ENCODE assay signal across 9 cellular contexts in the genomic region with DNA sequence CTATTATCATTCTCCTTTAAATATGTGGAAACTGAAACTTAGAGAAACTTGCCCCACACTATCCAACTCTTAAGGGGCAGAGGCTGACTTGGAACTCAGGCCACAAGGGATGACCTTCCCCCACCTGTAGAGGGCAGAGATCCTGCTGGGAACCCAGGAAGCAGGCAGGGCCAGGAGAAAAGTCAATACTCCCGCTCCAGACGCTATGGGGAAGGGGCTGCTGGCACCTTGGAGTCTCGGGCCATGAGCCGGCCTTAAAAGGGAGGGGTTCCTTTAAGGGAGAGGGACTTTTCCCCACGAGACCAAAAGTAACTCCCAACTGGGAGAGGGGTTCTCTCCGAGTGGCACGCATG. TPM values are rescaled to one million over a fixed set of nuclear protein-coding genes. Genes with fewer than 3 reads are reported as not detected.
DNase-seq lines count a peak whose midpoint lies in the region; ATAC-seq, FAIRE-seq and TF ChIP-seq lines count a peak whose summit lies in the region.
"Had no signal": no experiment of that assay in that cellular context is flagged by ENCODE, and none has a peak within 500 bp of the region (broad histone marks: within the 10 kb centered on the region; RNA-seq: fewer than 3 reads in every experiment).

No MANE protein-coding gene starts in this region.

- H3K18ac ChIP-seq in H1 (ENCODE audit: extremely low read depth, low read length), result peak overlapping the region; percentile 88; the same call in 1 of the 2 replicates

- H3K4me3 ChIP-seq in LNCaP clone FGC (ENCODE audit: low read depth, low read length) (no peak overlapping the region), H1 (ENCODE audit: extremely low read depth in 1 of 4, insufficient read depth in 2 of 4, low read depth in 3 of 4, low read length in 4 of 4) (peak overlapping the region; percentile 74 to 90 (median 77))
- H3K4me3 ChIP-seq in naive thymus-derived CD4-positive, alpha-beta T cell (ENCODE audit: low read length), result no peak overlapping the region

- peak overlapping the region in 8 of 10 donors; percentile 32 to 72 (median 53) for H3K4me3 Mint-ChIP-seq in naive thymus-derived CD4-positive, alpha-beta T cell
- H3K4me3 Mint-ChIP-seq in activated CD8-positive, alpha-beta T cell treated with anti-CD3 and anti-CD28 coated beads, Interleukin-2, amount 10 ng/mL, durations not matched to agents 7 days and 5 days, result no peak overlapping the region
- no peak overlapping the region for H3K4me3 Mint-ChIP-seq in activated CD8-positive, alpha-beta memory T cell treated with anti-CD3 and anti-CD28 coated beads, Interleukin-2, amount 10 ng/mL, durations not matched to agents 7 days and 5 days

- no peak overlapping the region for H2BK120ac ChIP-seq in H1 (replicated peaks; ENCODE audit: low read depth, low read length)

- WGBS in H1 (ENCODE audit: extremely low coverage in 1 of 2, insufficient coverage in 1 of 2, insufficient read length in 1 of 2, insufficient replicate concordance in 2 of 2, low coverage in 1 of 2, low lambda C conversion rate in 2 of 2, missing lambda C conversion rate in 1 of 2), 2 experiments, result 1% methylated on average over 5 of the region's 7 CpGs; no CpG with 5 or more reads in 1 of the 2 experiments

- POLR2A ChIA-PET in H1 (lab: Charles Lee; ENCODE audit: partially characterized antibody), result no interaction called here
- POLR2A ChIA-PET in naive thymus-derived CD4-positive, alpha-beta T cell (lab: Charles Lee), result no interaction called here
- POLR2A ChIA-PET in activated CD8-positive, alpha-beta T cell treated with anti-CD3 and anti-CD28 coated beads, Interleukin-2, amount 10 ng/mL, durations not matched to agents 7 days and 5 days (lab: Charles Lee), result no interaction called here

- no peak overlapping the region for H3K23ac ChIP-seq in H1 (ENCODE audit: insufficient read length)

- peak overlapping the region; percentile 81 to 93 for H3K4me2 ChIP-seq in H1 (ENCODE audit: insufficient read depth in 1 of 2, low read depth in 2 of 2, low read length in 2 of 2)

- 0 out of 2 replicates have a peak overlapping the region, but pooled peaks have one; percentile 25 for H2BK15ac ChIP-seq in H1 (ENCODE audit: low read length)

- peaks cover 9% of the 10 kb centered on the region for H3K23me2 ChIP-seq in H1 (ENCODE audit: low read depth, low read length)

- H3K4me1 ChIP-seq in H1 (replicated peaks in 1 of 4; ENCODE audit: control insufficient read depth in 3 of 4, insufficient read depth in 4 of 4, low read length in 3 of 4), result peaks cover 0 to 5% (median 2%) of the 10 kb centered on the region in 4 experiments; a peak in 2 of 7 replicates
- no peaks in the 10 kb centered on the region for H3K4me1 ChIP-seq in naive thymus-derived CD4-positive, alpha-beta T cell (ENCODE audit: control insufficient read depth in 2 of 2, insufficient read depth in 2 of 2, low read length in 2 of 2)

- TF ChIP-seq POLR2A in H1 (IDR thresholded peaks at IDR 0.05; ENCODE audit: control extremely low read depth in 1 of 2, low read depth in 2 of 2, low read length in 2 of 2), result no peak; a peak in 1 of 3 replicates

- CTCF ChIA-PET in H1 (lab: Charles Lee; ENCODE audit: partially characterized antibody), result interaction anchor here (0.6 to 1.5 kb wide), 3 partner anchors 21 to 116 kb away, joined by 3 read pairs; no protein-coding TSS in a partner anchor
- CTCF ChIA-PET in naive thymus-derived CD4-positive, alpha-beta T cell (lab: Charles Lee), result no interaction called here
- CTCF ChIA-PET in activated CD8-positive, alpha-beta T cell treated with anti-CD3 and anti-CD28 coated beads, Interleukin-2, amount 10 ng/mL, durations not matched to agents 7 days and 5 days (lab: Charles Lee), result no interaction called here
- CTCF ChIA-PET in activated CD8-positive, alpha-beta memory T cell treated with anti-CD3 and anti-CD28 coated beads, Interleukin-2, amount 10 ng/mL, durations not matched to agents 7 days and 5 days (lab: Charles Lee), result no interaction called here

- DNase-seq in LNCaP clone FGC (ENCODE audit: low read depth) (no peak), H1 (ENCODE audit: low read depth in 1 of 2, low spot score in 2 of 2) (peak in 1 of 2 experiments; percentile 27), 8988T (no peak), A172 (ENCODE audit: low spot score) (no peak)
- no peak for DNase-seq in naive thymus-derived CD4-positive, alpha-beta T cell
- no peak for DNase-seq in activated CD8-positive, alpha-beta T cell treated with anti-CD3 and anti-CD28 coated beads, Interleukin-2, amount 10 ng/mL, durations not matched to agents 7 days and 5 days
- no peak for DNase-seq in activated CD8-positive, alpha-beta memory T cell treated with anti-CD3 and anti-CD28 coated beads, Interleukin-2, amount 10 ng/mL, durations not matched to agents 7 days and 5 days

- no peaks in the 10 kb centered on the region for H3K79me1 ChIP-seq in H1 (ENCODE audit: low read depth, low read length)

- H3K9me3 Mint-ChIP-seq in naive thymus-derived CD4-positive, alpha-beta T cell, result peaks cover 0 to 6% (median 3%) of the 10 kb centered on the region in 11 donors
- H3K9me3 Mint-ChIP-seq in activated CD8-positive, alpha-beta T cell treated with anti-CD3 and anti-CD28 coated beads, Interleukin-2, amount 10 ng/mL, durations not matched to agents 7 days and 5 days (ENCODE audit: insufficient read depth), result no peaks in the 10 kb centered on the region
- H3K9me3 Mint-ChIP-seq in activated CD8-positive, alpha-beta memory T cell treated with anti-CD3 and anti-CD28 coated beads, Interleukin-2, amount 10 ng/mL, durations not matched to agents 7 days and 5 days (ENCODE audit: low read depth), result peaks cover 2% of the 10 kb centered on the region

- peak overlapping the region; percentile 89 for H2AFZ ChIP-seq in H1 (ENCODE audit: low read length)

- H4K20me1 ChIP-seq in H1 (replicated peaks in 1 of 2; ENCODE audit: control insufficient read depth in 1 of 2, insufficient read depth in 2 of 2, low read length in 2 of 2), result peaks cover 0 to 3% of the 10 kb centered on the region in 2 experiments

- peak in 1 of 2 experiments; percentile 34; a peak in 1 of 4 replicates for TF ChIP-seq RAD21 in H1 (IDR thresholded peaks at IDR 0.05 in 1 of 2, conservative IDR thresholded peaks at IDR 0.05 in 1 of 2; ENCODE audit: low read depth in 2 of 2, low read length in 2 of 2)

- TF ChIP-seq CTCF in GM12872 (IDR thresholded peaks at IDR 0.05; ENCODE audit: insufficient read depth, low read depth, low read length), result peak; percentile 31; the same call in 2 of the 3 replicates
- TF ChIP-seq CTCF in LNCaP clone FGC (IDR thresholded peaks at IDR 0.05; ENCODE audit: control insufficient read depth, extremely low read depth, insufficient read depth), result 0 out of 2 replicates have a peak, but pooled peaks have one; percentile 1
- peak; percentile 51 to 67 (median 52) for TF ChIP-seq CTCF in H1 (IDR thresholded peaks at IDR 0.05; ENCODE audit: control extremely low read depth in 1 of 3, insufficient read depth in 1 of 3, low read depth in 1 of 3, low read length in 3 of 3)

- H3K36me3 Mint-ChIP-seq in naive thymus-derived CD4-positive, alpha-beta T cell, result no peaks in the 10 kb centered on the region
- H3K36me3 Mint-ChIP-seq in activated CD8-positive, alpha-beta T cell treated with anti-CD3 and anti-CD28 coated beads, Interleukin-2, amount 10 ng/mL, durations not matched to agents 7 days and 5 days (ENCODE audit: low read depth), result no peaks in the 10 kb centered on the region
- no peaks in the 10 kb centered on the region for H3K36me3 Mint-ChIP-seq in activated CD8-positive, alpha-beta memory T cell treated with anti-CD3 and anti-CD28 coated beads, Interleukin-2, amount 10 ng/mL, durations not matched to agents 7 days and 5 days

- H3K4ac ChIP-seq in H1 (replicated peaks; ENCODE audit: insufficient read length, low read depth, low read length), result peak overlapping the region; percentile 53

- H4K91ac ChIP-seq in H1 (replicated peaks; ENCODE audit: insufficient read length, low read length), result peak overlapping the region; percentile 44

- peaks cover 0 to 13% (median 7%) of the 10 kb centered on the region in 7 donors for H3K4me1 Mint-ChIP-seq in naive thymus-derived CD4-positive, alpha-beta T cell
- peaks cover 3% of the 10 kb centered on the region for H3K4me1 Mint-ChIP-seq in activated CD8-positive, alpha-beta T cell treated with anti-CD3 and anti-CD28 coated beads, Interleukin-2, amount 10 ng/mL, durations not matched to agents 7 days and 5 days (ENCODE audit: low read depth)
- peaks cover 2% of the 10 kb centered on the region for H3K4me1 Mint-ChIP-seq in activated CD8-positive, alpha-beta memory T cell treated with anti-CD3 and anti-CD28 coated beads, Interleukin-2, amount 10 ng/mL, durations not matched to agents 7 days and 5 days

- no peak overlapping the region for H3K27ac Mint-ChIP-seq in naive thymus-derived CD4-positive, alpha-beta T cell
- H3K27ac Mint-ChIP-seq in activated CD8-positive, alpha-beta T cell treated with anti-CD3 and anti-CD28 coated beads, Interleukin-2, amount 10 ng/mL, durations not matched to agents 7 days and 5 days, result no peak overlapping the region
- no peak overlapping the region for H3K27ac Mint-ChIP-seq in activated CD8-positive, alpha-beta memory T cell treated with anti-CD3 and anti-CD28 coated beads, Interleukin-2, amount 10 ng/mL, durations not matched to agents 7 days and 5 days

- H2BK5ac ChIP-seq in H1 (ENCODE audit: low read depth, low read length), result no peak overlapping the region; the same call in 1 of the 2 replicates

- peak overlapping the region; percentile 82 for H4K8ac ChIP-seq in H1 (ENCODE audit: extremely low read depth, insufficient read depth, low read length)

- H2BK12ac ChIP-seq in H1 (ENCODE audit: low read depth, low read length), result peak overlapping the region; percentile 77; the same call in 1 of the 2 replicates

- H3K79me2 ChIP-seq in H1 (ENCODE audit: control insufficient read depth in 1 of 2, insufficient read depth in 2 of 2, low read length in 2 of 2), result peaks cover 0 to 23% of the 10 kb centered on the region in 2 experiments; a peak in 2 of 4 replicates

- no peak overlapping the region for H3K14ac ChIP-seq in H1 (ENCODE audit: insufficient read length)

- no peaks in the 10 kb centered on the region for H3K9me3 ChIP-seq in H1 (ENCODE audit: insufficient read depth in 2 of 2, low read depth in 1 of 2, low read length in 1 of 2)
- no peaks in the 10 kb centered on the region for H3K9me3 ChIP-seq in naive thymus-derived CD4-positive, alpha-beta T cell (ENCODE audit: control insufficient read depth in 2 of 3, low read length in 3 of 3)
- H3K9me3 ChIP-seq: neutrophil had no signal

- H3K36me3 ChIP-seq in H1 (ENCODE audit: control insufficient read depth in 2 of 4, insufficient read depth in 4 of 4, low read length in 3 of 4), result no peaks in the 10 kb centered on the region; a peak in 1 of 8 replicates
- H3K36me3 ChIP-seq in naive thymus-derived CD4-positive, alpha-beta T cell (ENCODE audit: control insufficient read depth in 2 of 3, insufficient read depth in 3 of 3, low read length in 3 of 3), result no peaks in the 10 kb centered on the region
- H3K36me3 ChIP-seq: neutrophil had no signal

- peak overlapping the region; percentile 19 for H3K56ac ChIP-seq in H1 (replicated peaks; ENCODE audit: insufficient read length, low read depth, low read length)

- no peak for FAIRE-seq in H1 (lab: Jason Lieb, UNC)

- peaks cover 34 to 46% (median 38%) of the 10 kb centered on the region in 5 donors for H3K27me3 Mint-ChIP-seq in naive thymus-derived CD4-positive, alpha-beta T cell
- H3K27me3 Mint-ChIP-seq in activated CD8-positive, alpha-beta T cell treated with anti-CD3 and anti-CD28 coated beads, Interleukin-2, amount 10 ng/mL, durations not matched to agents 7 days and 5 days (ENCODE audit: low read depth), result peaks cover 27% of the 10 kb centered on the region
- H3K27me3 Mint-ChIP-seq in activated CD8-positive, alpha-beta memory T cell treated with anti-CD3 and anti-CD28 coated beads, Interleukin-2, amount 10 ng/mL, durations not matched to agents 7 days and 5 days, result peaks cover 31% of the 10 kb centered on the region

- ATAC-seq in naive thymus-derived CD4-positive, alpha-beta T cell, result no peak
- ATAC-seq in activated CD8-positive, alpha-beta T cell treated with anti-CD3 and anti-CD28 coated beads, Interleukin-2, amount 10 ng/mL, durations not matched to agents 7 days and 5 days, result no peak
- no peak for ATAC-seq in activated CD8-positive, alpha-beta memory T cell treated with anti-CD3 and anti-CD28 coated beads, Interleukin-2, amount 10 ng/mL, durations not matched to agents 7 days and 5 days

- no peaks in the 10 kb centered on the region for H3K27me3 ChIP-seq in H1 (replicated peaks in 1 of 4; ENCODE audit: control insufficient read depth in 3 of 4, extremely low read depth in 1 of 4, insufficient read depth in 3 of 4, low read length in 3 of 4)
- H3K27me3 ChIP-seq in naive thymus-derived CD4-positive, alpha-beta T cell (ENCODE audit: control insufficient read depth in 2 of 2, insufficient read depth in 2 of 2, low read length in 2 of 2), result no peaks in the 10 kb centered on the region

- no peak overlapping the region; the same call in 1 of the 2 replicates for H2BK20ac ChIP-seq in H1 (ENCODE audit: low read length)

- no peak overlapping the region for H3K27ac ChIP-seq in H1 (ENCODE audit: low read depth, low read length)
- no peak overlapping the region for H3K27ac ChIP-seq in naive thymus-derived CD4-positive, alpha-beta T cell (ENCODE audit: low read depth, low read length)
- H3K27ac ChIP-seq: neutrophil had no signal

- TF ChIP-seq EP300 in H1 (IDR thresholded peaks at IDR 0.05; ENCODE audit: borderline replicate concordance in 1 of 2, low read depth in 2 of 2, low read length in 2 of 2), result no peak

- peak overlapping the region; percentile 36 for H4K5ac ChIP-seq in H1 (ENCODE audit: insufficient read length, low read depth, low read length)

- H2AK5ac ChIP-seq in H1 (ENCODE audit: low read depth, low read length), result no peak overlapping the region

- peak overlapping the region in 3 of 4 experiments; percentile 58 to 70 (median 65); a peak in 5 of 7 replicates for H3K9ac ChIP-seq in H1 (replicated peaks in 1 of 4; ENCODE audit: extremely low read depth in 1 of 4, low read depth in 3 of 4, low read length in 3 of 4)

- intact Hi-C loops in naive thymus-derived CD4-positive, alpha-beta T cell (cut with micrococcal nuclease), result no loop called here

RNA-seq across cellular contexts. Expression of a gene that starts 0.6 kb away (rescaled TPM):
- total RNA-seq in H1 (2021; fragmentation: NEBNext Ultra II Directional; extraction: Animal tissue kit (Norgen Biotek cat#: 25700)), result 4.6 and 5.0 TPM in 2 replicates
- 2.5 and 2.6 TPM in 2 replicates for polyA plus RNA-seq in H1 (2011; rRNA removed)
- 1.9 TPM for polyA plus RNA-seq in H1 (2011; cell fraction: cytosol; rRNA removed)
- 7.2 TPM for polyA plus RNA-seq in H1 (2011; cell fraction: nucleus; rRNA removed)
- 1.3 to 2.9 TPM (median 1.9 TPM) in 4 replicates for polyA plus RNA-seq in H1 (2012, experiment 1 of 2)
- 0.41 TPM for polyA plus RNA-seq in H1 (2012, experiment 2 of 2)
- polyA plus RNA-seq in H1 (2013, experiment 1 of 2), result 4.8 TPM
- polyA plus RNA-seq in H1 (2013, experiment 2 of 2), result 4.8 TPM
- 13.1 and 24.5 TPM in 2 replicates for polyA minus RNA-seq in H1 (2011; rRNA and poly(A)+ RNA removed)
- 5.0 TPM for polyA minus RNA-seq in H1 (2011; cell fraction: cytosol; rRNA and poly(A)+ RNA removed)
- polyA minus RNA-seq in H1 (2011; cell fraction: nucleus; rRNA and poly(A)+ RNA removed), result 14.9 TPM
- total RNA-seq in naive thymus-derived CD4-positive, alpha-beta T cell, result under 1 TPM in 3 of 5 experiments, not detected in 2; 0.07 to 0.12 (median 0.11) TPM
- not detected for polyA plus RNA-seq in naive thymus-derived CD4-positive, alpha-beta T cell
- total RNA-seq in activated CD8-positive, alpha-beta T cell treated with anti-CD3 and anti-CD28 coated beads, Interleukin-2, amount 10 ng/mL, durations not matched to agents 7 days and 5 days, result under 1 TPM in 1 of 2 experiments, not detected in 1; 0.08 TPM
- under 1 TPM; 0.12 to 0.16 TPM for total RNA-seq in activated CD8-positive, alpha-beta memory T cell treated with anti-CD3 and anti-CD28 coated beads, Interleukin-2, amount 10 ng/mL, durations not matched to agents 7 days and 5 days
- 0.02 and 0.14 TPM in 2 replicates for total RNA-seq in A172 (2014; rRNA removed; shearing (Covaris generic))

Comparison
In these comparisons a context has a peak if more than half of its experiments do, and no peak if none do; other contexts are left out.
1. CTCF ChIP-seq: peak in every context shown above with its lines; median percentile 52 in H1; 31 in GM12872; 1 in LNCaP clone FGC.
2. H3K4me3 ChIP-seq: peak in H1 (4 of 4); none in LNCaP clone FGC (single experiment) and naive thymus-derived CD4-positive, alpha-beta T cell (single experiment).
3. H3K4me3 Mint-ChIP-seq: peak in naive thymus-derived CD4-positive, alpha-beta T cell (8 of 10); none in activated CD8-positive, alpha-beta T cell treated with anti-CD3 and anti-CD28 coated beads, Interleukin-2, amount 10 ng/mL, durations not matched to agents 7 days and 5 days (single experiment) and activated CD8-positive, alpha-beta memory T cell treated with anti-CD3 and anti-CD28 coated beads, Interleukin-2, amount 10 ng/mL, durations not matched to agents 7 days and 5 days (single experiment).